ENCODE assay signal across 30 cellular contexts in genomic region chr5:170248635-170249227, GRCh38. TPM values are rescaled to one million over a fixed set of nuclear protein-coding genes. Genes with fewer than 3 reads are reported as not detected.
DNase-seq lines count a peak whose midpoint lies in the region; ATAC-seq, FAIRE-seq and TF ChIP-seq lines count a peak whose summit lies in the region.
"Had no signal": no experiment of that assay in that cellular context is flagged by ENCODE, and none has a peak within 500 bp of the region (broad histone marks: within the 10 kb centered on the region; RNA-seq: fewer than 3 reads in every experiment).

No MANE protein-coding gene starts in this region.

- peaks cover 40% of the 10 kb centered on the region for H3K4me1 Mint-ChIP-seq in activated CD4-positive, alpha-beta memory T cell treated with anti-CD3 and anti-CD28 coated beads for 36 hours (ENCODE audit: low read depth)
- peaks cover 27% of the 10 kb centered on the region for H3K4me1 Mint-ChIP-seq in activated CD4-positive, alpha-beta memory T cell treated with anti-CD3 and anti-CD28 coated beads, Interleukin-2, amount 10 ng/mL, durations not matched to agents 7 days and 5 days
- H3K4me1 Mint-ChIP-seq in activated T-helper 1 cell treated with anti-CD3 and anti-CD28 coated beads, Interleukin-12 subunit alpha, Interleukin-12 subunit beta, Interleukin-2, Interleukin-4 antibody, amounts not matched to agents 30 ng/mL and 10 ng/mL and 1 ng/mL, durations not matched to agents 14 hours and 24 hours and 36 hours (ENCODE audit: low read depth) = peaks cover 20% of the 10 kb centered on the region

- TF ChIP-seq CTCF in foreskin keratinocyte (conservative IDR thresholded peaks at IDR 0.05) = no peak

- FAIRE-seq in GM12892 (lab: Jason Lieb, UNC) = peak; percentile 54
- FAIRE-seq: A204.1, G401.6, GM18507 had no signal

- POLR2A ChIA-PET in activated CD4-positive, alpha-beta memory T cell treated with anti-CD3 and anti-CD28 coated beads for 36 hours (lab: Charles Lee) = no interaction called here
- POLR2A ChIA-PET in activated CD4-positive, alpha-beta memory T cell treated with anti-CD3 and anti-CD28 coated beads, Interleukin-2, amount 10 ng/mL, durations not matched to agents 7 days and 5 days (lab: Charles Lee) = interaction anchor here (2.1 kb wide), 1 partner anchor 18 kb away, joined by 7 read pairs; no protein-coding TSS in a partner anchor

- peaks cover 40% of the 10 kb centered on the region for H3K27me3 ChIP-seq in foreskin keratinocyte
- H3K27me3 ChIP-seq: body of pancreas had no signal

- TF ChIP-seq POLR2A in GM12892 (IDR thresholded peaks at IDR 0.05; ENCODE audit: low read depth, low read length) = no peak

- no peaks in the 10 kb centered on the region for H3K27me3 Mint-ChIP-seq in activated CD4-positive, alpha-beta memory T cell treated with anti-CD3 and anti-CD28 coated beads for 36 hours
- no peaks in the 10 kb centered on the region for H3K27me3 Mint-ChIP-seq in activated CD4-positive, alpha-beta memory T cell treated with anti-CD3 and anti-CD28 coated beads, Interleukin-2, amount 10 ng/mL, durations not matched to agents 7 days and 5 days
- H3K27me3 Mint-ChIP-seq in activated T-helper 1 cell treated with anti-CD3 and anti-CD28 coated beads, Interleukin-12 subunit alpha, Interleukin-12 subunit beta, Interleukin-2, Interleukin-4 antibody, amounts not matched to agents 30 ng/mL and 10 ng/mL and 1 ng/mL, durations not matched to agents 14 hours and 24 hours and 36 hours (ENCODE audit: insufficient read depth) = no peaks in the 10 kb centered on the region
- H3K27me3 Mint-ChIP-seq: T-helper 17 cell had no signal

- intact Hi-C loops in activated CD4-positive, alpha-beta memory T cell treated with anti-CD3 and anti-CD28 coated beads for 36 hours (cut with micrococcal nuclease) = no loop called here
- intact Hi-C loops in activated T-helper 1 cell treated with anti-CD3 and anti-CD28 coated beads, Interleukin-12 subunit alpha, Interleukin-12 subunit beta, Interleukin-2, Interleukin-4 antibody, amounts not matched to agents 30 ng/mL and 10 ng/mL and 1 ng/mL, durations not matched to agents 14 hours and 24 hours and 36 hours (cut with micrococcal nuclease) = no loop called here

- H3K27ac ChIP-seq in foreskin keratinocyte = no peak overlapping the region
- H3K27ac ChIP-seq: body of pancreas, epithelial cell of prostate, SK-N-MC had no signal

- peak overlapping the region; percentile 25 for H3K27ac Mint-ChIP-seq in activated CD4-positive, alpha-beta memory T cell treated with anti-CD3 and anti-CD28 coated beads for 36 hours
- no peak overlapping the region for H3K27ac Mint-ChIP-seq in activated CD4-positive, alpha-beta memory T cell treated with anti-CD3 and anti-CD28 coated beads, Interleukin-2, amount 10 ng/mL, durations not matched to agents 7 days and 5 days
- H3K27ac Mint-ChIP-seq in activated T-helper 1 cell treated with anti-CD3 and anti-CD28 coated beads, Interleukin-12 subunit alpha, Interleukin-12 subunit beta, Interleukin-2, Interleukin-4 antibody, amounts not matched to agents 30 ng/mL and 10 ng/mL and 1 ng/mL, durations not matched to agents 14 hours and 24 hours and 36 hours = peak overlapping the region; percentile 48
- H3K27ac Mint-ChIP-seq: T-helper 17 cell had no signal

- ATAC-seq in foreskin keratinocyte = peak; percentile 12
- no peak for ATAC-seq in HG03135 (IDR thresholded peaks at IDR 0.05; ENCODE audit: unreplicated experiment)
- ATAC-seq: body of pancreas, left cardiac atrium, T-helper 17 cell had no signal

- H3K4me1 ChIP-seq in foreskin keratinocyte = no peaks in the 10 kb centered on the region
- H3K4me1 ChIP-seq: body of pancreas had no signal

- H3K36me3 Mint-ChIP-seq in activated CD4-positive, alpha-beta memory T cell treated with anti-CD3 and anti-CD28 coated beads for 36 hours = peaks cover 80% of the 10 kb centered on the region
- H3K36me3 Mint-ChIP-seq in activated CD4-positive, alpha-beta memory T cell treated with anti-CD3 and anti-CD28 coated beads, Interleukin-2, amount 10 ng/mL, durations not matched to agents 7 days and 5 days (ENCODE audit: low read depth) = peaks cover 86% of the 10 kb centered on the region
- peaks cover 80% of the 10 kb centered on the region for H3K36me3 Mint-ChIP-seq in activated T-helper 1 cell treated with anti-CD3 and anti-CD28 coated beads, Interleukin-12 subunit alpha, Interleukin-12 subunit beta, Interleukin-2, Interleukin-4 antibody, amounts not matched to agents 30 ng/mL and 10 ng/mL and 1 ng/mL, durations not matched to agents 14 hours and 24 hours and 36 hours (ENCODE audit: low read depth)

- DNase-seq in activated CD4-positive, alpha-beta memory T cell treated with anti-CD3 and anti-CD28 coated beads for 36 hours = no peak
- no peak for DNase-seq in activated CD4-positive, alpha-beta memory T cell treated with anti-CD3 and anti-CD28 coated beads, Interleukin-2, amount 10 ng/mL, durations not matched to agents 7 days and 5 days
- no peak for DNase-seq in GM12892 (ENCODE audit: insufficient read length)
- no peak for DNase-seq in activated T-helper 1 cell treated with anti-CD3 and anti-CD28 coated beads, Interleukin-12 subunit alpha, Interleukin-12 subunit beta, Interleukin-2, Interleukin-4 antibody, amounts not matched to agents 30 ng/mL and 10 ng/mL and 1 ng/mL, durations not matched to agents 14 hours and 24 hours and 36 hours (ENCODE audit: low spot score)
- DNase-seq in foreskin keratinocyte = no peak
- DNase-seq in AG20443 (ENCODE audit: low spot score) = no peak
- DNase-seq in stimulated activated CD4-positive, alpha-beta T cell treated with anti-CD3 and anti-CD28 coated beads, Interleukin-15, amount 100 ng/mL, for 24 hours = no peak
- DNase-seq: body of pancreas, DMS53, foreskin fibroblast, Kasumi-1, left cardiac atrium, NCI-H1048, NCI-H1694 treated with DMSO at 0.1 percent for 48 hours, NCI-H2171 treated with DMSO at 0.1 percent for 48 hours, NCI-H524 treated with DMSO at 0.1 percent for 48 hours, nucleus accumbens, RPMI8226, T-helper 17 cell had no signal

- CTCF ChIA-PET in activated CD4-positive, alpha-beta memory T cell treated with anti-CD3 and anti-CD28 coated beads for 36 hours (lab: Charles Lee) = no interaction called here
- CTCF ChIA-PET in activated CD4-positive, alpha-beta memory T cell treated with anti-CD3 and anti-CD28 coated beads, Interleukin-2, amount 10 ng/mL, durations not matched to agents 7 days and 5 days (lab: Charles Lee) = no interaction called here

- H3K4me3 Mint-ChIP-seq in activated CD4-positive, alpha-beta memory T cell treated with anti-CD3 and anti-CD28 coated beads for 36 hours = no peak overlapping the region
- no peak overlapping the region for H3K4me3 Mint-ChIP-seq in activated CD4-positive, alpha-beta memory T cell treated with anti-CD3 and anti-CD28 coated beads, Interleukin-2, amount 10 ng/mL, durations not matched to agents 7 days and 5 days
- H3K4me3 Mint-ChIP-seq in activated T-helper 1 cell treated with anti-CD3 and anti-CD28 coated beads, Interleukin-12 subunit alpha, Interleukin-12 subunit beta, Interleukin-2, Interleukin-4 antibody, amounts not matched to agents 30 ng/mL and 10 ng/mL and 1 ng/mL, durations not matched to agents 14 hours and 24 hours and 36 hours = no peak overlapping the region
- H3K4me3 Mint-ChIP-seq: T-helper 17 cell had no signal

- peaks cover 4% of the 10 kb centered on the region for H3K9me3 Mint-ChIP-seq in activated CD4-positive, alpha-beta memory T cell treated with anti-CD3 and anti-CD28 coated beads for 36 hours
- H3K9me3 Mint-ChIP-seq in activated CD4-positive, alpha-beta memory T cell treated with anti-CD3 and anti-CD28 coated beads, Interleukin-2, amount 10 ng/mL, durations not matched to agents 7 days and 5 days = peaks cover 9% of the 10 kb centered on the region
- peaks cover 5% of the 10 kb centered on the region for H3K9me3 Mint-ChIP-seq in activated T-helper 1 cell treated with anti-CD3 and anti-CD28 coated beads, Interleukin-12 subunit alpha, Interleukin-12 subunit beta, Interleukin-2, Interleukin-4 antibody, amounts not matched to agents 30 ng/mL and 10 ng/mL and 1 ng/mL, durations not matched to agents 14 hours and 24 hours and 36 hours

RNA-seq across cellular contexts. Expression of gene C5orf58, which starts 15.9 kb away (rescaled TPM):
- total RNA-seq in activated CD4-positive, alpha-beta memory T cell treated with anti-CD3 and anti-CD28 coated beads for 36 hours = not detected
- total RNA-seq in activated CD4-positive, alpha-beta memory T cell treated with anti-CD3 and anti-CD28 coated beads, Interleukin-2, amount 10 ng/mL, durations not matched to agents 7 days and 5 days = not detected
- polyA plus RNA-seq in GM12892 (2012; ENCODE audit: missing spikeins) = not detected
- not detected in 2 replicates for total RNA-seq in activated T-helper 1 cell treated with anti-CD3 and anti-CD28 coated beads, Interleukin-12 subunit alpha, Interleukin-12 subunit beta, Interleukin-2, Interleukin-4 antibody, amounts not matched to agents 30 ng/mL and 10 ng/mL and 1 ng/mL, durations not matched to agents 14 hours and 24 hours and 36 hours
- total RNA-seq in foreskin keratinocyte = not detected in 2 replicates
- polyA plus RNA-seq in foreskin keratinocyte = not detected in 2 replicates
- total RNA-seq: body of pancreas, cerebellum, H4, left cardiac atrium, pulmonary artery endothelial cell, T-helper 17 cell, ureter had no signal
- polyA plus RNA-seq: adipose tissue had no signal

RNA-seq across cellular contexts. Expression of gene LCP2, which starts 48.8 kb away (rescaled TPM):
- total RNA-seq in activated CD4-positive, alpha-beta memory T cell treated with anti-CD3 and anti-CD28 coated beads for 36 hours = 100 to 1,000 TPM; 212 to 213 TPM
- total RNA-seq in activated CD4-positive, alpha-beta memory T cell treated with anti-CD3 and anti-CD28 coated beads, Interleukin-2, amount 10 ng/mL, durations not matched to agents 7 days and 5 days = 100 to 1,000 TPM; 304 to 313 TPM
- 35.0 TPM for polyA plus RNA-seq in GM12892 (2012; ENCODE audit: missing spikeins)
- 350 and 351 TPM in 2 replicates for total RNA-seq in activated T-helper 1 cell treated with anti-CD3 and anti-CD28 coated beads, Interleukin-12 subunit alpha, Interleukin-12 subunit beta, Interleukin-2, Interleukin-4 antibody, amounts not matched to agents 30 ng/mL and 10 ng/mL and 1 ng/mL, durations not matched to agents 14 hours and 24 hours and 36 hours
- total RNA-seq in foreskin keratinocyte = not detected in 2 replicates
- polyA plus RNA-seq in foreskin keratinocyte = not detected in 2 replicates
- total RNA-seq: pulmonary artery endothelial cell had no signal

Comparison
In these comparisons a context has a peak if more than half of its experiments do, and no peak if none do; other contexts are left out.
1. RNA of gene LCP2, which starts 48.8 kb away (total RNA-seq): 350 to 351 TPM in activated T-helper 1 cell treated with anti-CD3 and anti-CD28 coated beads, Interleukin-12 subunit alpha, Interleukin-12 subunit beta, Interleukin-2, Interleukin-4 antibody, amounts not matched to agents 30 ng/mL and 10 ng/mL and 1 ng/mL, durations not matched to agents 14 hours and 24 hours and 36 hours, 304 to 313 TPM in activated CD4-positive, alpha-beta memory T cell treated with anti-CD3 and anti-CD28 coated beads, Interleukin-2, amount 10 ng/mL, durations not matched to agents 7 days and 5 days and 212 to 213 TPM in activated CD4-positive, alpha-beta memory T cell treated with anti-CD3 and anti-CD28 coated beads for 36 hours; not detected in foreskin keratinocyte; every median in the first group is over 100 times any median in the second.